Comparison of ENCODE assay signal across 21 cellular contexts in the genomic region with DNA sequence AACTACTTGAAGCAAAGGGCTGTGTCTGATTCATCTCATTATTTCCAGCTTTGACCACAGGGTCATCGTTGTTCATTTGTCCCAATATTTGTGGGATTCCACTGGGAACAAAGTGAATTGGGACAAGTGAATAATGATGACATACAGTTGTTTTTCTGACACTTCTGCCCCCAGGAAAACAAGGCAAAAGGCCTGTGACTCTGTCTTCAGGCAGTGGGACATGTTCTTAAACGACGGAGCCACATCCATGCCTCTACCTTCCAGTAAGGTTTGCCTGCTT.
A peak's percentile ranks its signal among the peaks of the same experiment; 100 is the strongest.
DNase-seq lines count a peak whose midpoint lies in the region; ATAC-seq and TF ChIP-seq lines count a peak whose summit lies in the region.
"Had no signal": no experiment of that assay in that cellular context is flagged by ENCODE, and none has a peak within 500 bp of the region (broad histone marks: within the 10 kb centered on the region; RNA-seq: fewer than 3 reads in every experiment).

No MANE protein-coding gene starts in this region.

- no peaks in the 10 kb centered on the region for H3K36me3 ChIP-seq in trophoblast cell (ENCODE audit: control insufficient read depth in 1 of 2, insufficient read depth in 2 of 2, low read length in 2 of 2)
- H3K36me3 ChIP-seq in gastroesophageal sphincter: no peaks in the 10 kb centered on the region
- H3K36me3 ChIP-seq: BE2C, cardiac muscle cell, heart left ventricle, ovary, right lobe of liver, tibial nerve had no signal

- H2AFZ ChIP-seq in trophoblast cell (ENCODE audit: insufficient read depth, low read length, poor library complexity): no peak overlapping the region

- H3K27me3 ChIP-seq in trophoblast cell (ENCODE audit: insufficient read depth, low read length) (no peaks in the 10 kb centered on the region), gastroesophageal sphincter (peaks cover 90% of the 10 kb centered on the region)
- H3K27me3 ChIP-seq: cardiac muscle cell, ovary, right lobe of liver had no signal

- H3K79me1 ChIP-seq in trophoblast cell (ENCODE audit: low read length): no peaks in the 10 kb centered on the region

- H4K12ac ChIP-seq in trophoblast cell (ENCODE audit: low read depth, low read length): no peak overlapping the region

- no peak for TF ChIP-seq POLR2A in gastroesophageal sphincter (IDR thresholded peaks at IDR 0.05)

- DNase-seq in ELR (ENCODE audit: low read depth) (peak; percentile 65), T1000 (lab: John Stamatoyannopoulos, UW) (peak; percentile 55), foreskin fibroblast (peak; percentile 50 to 74), trophoblast cell (no peak), AML-193 (lab: John Stamatoyannopoulos, UW) (no peak)
- DNase-seq: activated CD4-positive, alpha-beta T cell treated with anti-CD3 and anti-CD28 coated beads for 1 hour; activated CD8-positive, alpha-beta memory T cell treated with anti-CD3 and anti-CD28 coated beads, Interleukin-2, amount 10 ng/mL, durations not matched to agents 7 days and 5 days; BE2C; Caco-2; heart left ventricle; ovary; right lobe of liver; stimulated activated CD4-positive, alpha-beta T cell treated with anti-CD3 and anti-CD28 coated beads, Interleukin-2, amount 100 ng/mL, for 24 hours; stimulated activated naive CD8-positive, alpha-beta T cell treated with anti-CD3 and anti-CD28 coated beads, Interleukin-15, Interleukin-2, amounts not matched to agents 100 U/mL and 50 U/mL, for 24 hours had no signal

- H3K4me1 ChIP-seq in trophoblast cell (ENCODE audit: control insufficient read depth in 1 of 2, insufficient read depth in 2 of 2, low read length in 2 of 2) (peaks cover 0 to 5% of the 10 kb centered on the region in 2 experiments), gastroesophageal sphincter (no peaks in the 10 kb centered on the region)
- H3K4me1 ChIP-seq: BE2C, Caco-2, right lobe of liver, tibial nerve had no signal

- no peak overlapping the region for H3K23ac ChIP-seq in trophoblast cell (ENCODE audit: low read length)

- no CpG with 5 or more reads among the region's 3 CpGs for WGBS in trophoblast cell (ENCODE audit: extremely low coverage, insufficient coverage, insufficient read length)
- WGBS in gastroesophageal sphincter (ENCODE audit: low coverage in 1 of 2), 2 donors: 33 to 63% methylated on average over 1 to 3 of the region's 3 CpGs

- H4K91ac ChIP-seq in trophoblast cell (ENCODE audit: low read depth, low read length): no peak overlapping the region

- H3K27ac ChIP-seq in trophoblast cell (ENCODE audit: low read depth, low read length) (no peak overlapping the region), gastroesophageal sphincter (no peak overlapping the region)
- H3K27ac ChIP-seq: cardiac muscle cell, heart left ventricle, ovary, right lobe of liver, tibial nerve had no signal

- H3K4me3 ChIP-seq in foreskin fibroblast (ENCODE audit: low read depth in 1 of 2, low read length in 2 of 2): no peak overlapping the region
- no peak overlapping the region for H3K4me3 ChIP-seq in trophoblast cell (ENCODE audit: low read depth, low read length)
- H3K4me3 ChIP-seq in gastroesophageal sphincter: no peak overlapping the region
- H3K4me3 ChIP-seq: cardiac muscle cell, heart left ventricle, ovary, right lobe of liver, tibial nerve had no signal

- H2BK12ac ChIP-seq in trophoblast cell (ENCODE audit: low read length): no peak overlapping the region

- TF ChIP-seq EP300 in gastroesophageal sphincter (IDR thresholded peaks at IDR 0.05): no peak

- no peak overlapping the region for H3K4ac ChIP-seq in trophoblast cell (ENCODE audit: low read depth, low read length)

- no peak overlapping the region for H2BK120ac ChIP-seq in trophoblast cell (ENCODE audit: insufficient read depth, low read length, poor library complexity)

- no peak overlapping the region for H3K18ac ChIP-seq in trophoblast cell (ENCODE audit: low read length)

- H2AK5ac ChIP-seq in trophoblast cell (ENCODE audit: low read length): no peak overlapping the region

- no peak overlapping the region for H2BK5ac ChIP-seq in trophoblast cell (ENCODE audit: low read depth, low read length, poor library complexity)

- H3K79me2 ChIP-seq in trophoblast cell (ENCODE audit: control insufficient read depth, insufficient read depth, low read length, poor library complexity): no peaks in the 10 kb centered on the region

- ATAC-seq in HG02870 (IDR thresholded peaks at IDR 0.05; ENCODE audit: unreplicated experiment) (no peak), HG03039 (IDR thresholded peaks at IDR 0.05; ENCODE audit: unreplicated experiment) (no peak), gastroesophageal sphincter (no peak)
- ATAC-seq: activated CD8-positive, alpha-beta memory T cell treated with anti-CD3 and anti-CD28 coated beads, Interleukin-2, amount 10 ng/mL, durations not matched to agents 7 days and 5 days; esophagus mucosa; Panc1; right lobe of liver; stimulated activated naive CD8-positive, alpha-beta T cell treated with anti-CD3 and anti-CD28 coated beads, Interleukin-15, Interleukin-2, amounts not matched to agents 100 U/mL and 50 U/mL, for 24 hours had no signal

- no peak overlapping the region for H3K14ac ChIP-seq in trophoblast cell (ENCODE audit: low read length)

- TF ChIP-seq CTCF in foreskin fibroblast (IDR thresholded peaks at IDR 0.05; ENCODE audit: low read depth, low read length) (no peak), gastroesophageal sphincter (IDR thresholded peaks at IDR 0.05) (no peak)

- no peak overlapping the region for H4K8ac ChIP-seq in trophoblast cell (ENCODE audit: low read depth, low read length)

- no peaks in the 10 kb centered on the region for H3K9me3 ChIP-seq in trophoblast cell (ENCODE audit: insufficient read depth, low read depth, low read length)
- peaks cover 0 to 5% (median 0%) of the 10 kb centered on the region in 3 donors for H3K9me3 ChIP-seq in gastroesophageal sphincter
- H3K9me3 ChIP-seq: BE2C, Caco-2, ovary, right lobe of liver had no signal

- H3K9ac ChIP-seq in trophoblast cell (ENCODE audit: low read length): peak overlapping the region; percentile 24

- no peak overlapping the region for H3K4me2 ChIP-seq in trophoblast cell (ENCODE audit: low read length)

Comparison
In these comparisons a context has a peak if more than half of its experiments do, and no peak if none do; other contexts are left out.
1. DNase-seq: peak in ELR (single experiment), T1000 (single experiment) and foreskin fibroblast (2 of 2); none in trophoblast cell (0 of 2) and AML-193 (0 of 2).